15 cellular contexts compared by ENCODE assay signal in genomic region chr4:125703443-125703842, GRCh38.
DNase-seq lines count a peak whose midpoint lies in the region; ATAC-seq and TF ChIP-seq lines count a peak whose summit lies in the region.
"Had no signal": no experiment of that assay in that cellular context is flagged by ENCODE, and none has a peak within 500 bp of the region (broad histone marks: within the 10 kb centered on the region; RNA-seq: fewer than 3 reads in every experiment).

No MANE protein-coding gene starts in this region.

- H3K4me1 Mint-ChIP-seq in natural killer cell treated with Interleukin-12 subunit alpha and Interleukin-12 subunit beta and Interleukin-15 and Interleukin-18, amount 100 ng/mL, for 72 hours (ENCODE audit: low read depth in 2 of 2), result no peaks in the 10 kb centered on the region
- H3K4me1 Mint-ChIP-seq: activated naive CD8-positive, alpha-beta T cell treated with anti-CD3 and anti-CD28 coated beads for 36 hours; stimulated activated memory B cell treated with anti-CD40 and anti-IgM and Interleukin-4, amounts not matched to agents 10 μg/mL and 1 μg/mL and 100 μg/mL, for 72 hours had no signal

- no peak overlapping the region for H2BK5ac ChIP-seq in neuronal stem cell (ENCODE audit: low read length)

- intact Hi-C loops in PC-3 (cut with micrococcal nuclease), result no loop called here

- no peaks in the 10 kb centered on the region for H3K9me2 ChIP-seq in PC-3 (replicated peaks; ENCODE audit: low read length)

- H3K4me1 ChIP-seq in PC-3 (ENCODE audit: insufficient read depth, low read length) (no peaks in the 10 kb centered on the region), neuronal stem cell (ENCODE audit: control insufficient read depth in 2 of 2, insufficient read depth in 1 of 2, low read depth in 1 of 2, low read length in 2 of 2) (peaks cover 0 to 2% of the 10 kb centered on the region in 2 donors)
- H3K4me1 ChIP-seq: uterus had no signal

- DNase-seq in ELR (ENCODE audit: low read depth) (peak; percentile 63), PC-3 (peak; percentile 29), fibroblast of gingiva (ENCODE audit: low read depth) (peak; percentile 33), neuronal stem cell (ENCODE audit: low spot score) (no peak)
- no peak for DNase-seq in natural killer cell treated with Interleukin-12 subunit alpha and Interleukin-12 subunit beta and Interleukin-15 and Interleukin-18, amount 100 ng/mL, for 72 hours (ENCODE audit: low spot score)
- DNase-seq: activated naive CD8-positive, alpha-beta T cell treated with anti-CD3 and anti-CD28 coated beads for 36 hours; islet precursor cell; MM.1S; stimulated activated CD4-positive, alpha-beta T cell treated with anti-CD3 and anti-CD28 coated beads, Interleukin-4, amount 100 ng/mL, for 4 hours; uterus had no signal

- no peak overlapping the region for H2BK12ac ChIP-seq in neuronal stem cell (ENCODE audit: low read length)

- POLR2A ChIA-PET in PC-3 (lab: Charles Lee; ENCODE audit: unreplicated experiment), result no interaction called here

- no peak overlapping the region for H4K8ac ChIP-seq in neuronal stem cell (ENCODE audit: low read depth, low read length)

- no peaks in the 10 kb centered on the region for H3K27me3 ChIP-seq in PC-3 (ENCODE audit: low read length)
- H3K27me3 ChIP-seq in neuronal stem cell (ENCODE audit: control insufficient read depth in 3 of 3, insufficient read depth in 3 of 3, low read depth in 1 of 3, low read length in 3 of 3), result no peaks in the 10 kb centered on the region

- no TSS peak for BruUV-seq in PC-3 (replicated peaks; lab: Mats Ljungman, UMichigan)

- no CpG with 5 or more reads among the region's 1 CpG for whole genome bisulfite sequencing in neuronal stem cell (ENCODE audit: extremely low coverage in 2 of 2, insufficient read length in 2 of 2, insufficient replicate concordance in 1 of 2), 2 donors

- no peaks in the 10 kb centered on the region for H3K79me1 ChIP-seq in neuronal stem cell (ENCODE audit: low read depth, low read length)

- no peaks in the 10 kb centered on the region for H3K9me3 Mint-ChIP-seq in natural killer cell treated with Interleukin-12 subunit alpha and Interleukin-12 subunit beta and Interleukin-15 and Interleukin-18, amount 100 ng/mL, for 72 hours
- H3K9me3 Mint-ChIP-seq: activated naive CD8-positive, alpha-beta T cell treated with anti-CD3 and anti-CD28 coated beads for 36 hours; stimulated activated memory B cell treated with anti-CD40 and anti-IgM and Interleukin-4, amounts not matched to agents 10 μg/mL and 1 μg/mL and 100 μg/mL, for 72 hours had no signal

- H3K18ac ChIP-seq in neuronal stem cell (ENCODE audit: low read length), result no peak overlapping the region

- H3K27ac ChIP-seq in PC-3 (ENCODE audit: low read length), result no peak overlapping the region
- no peak overlapping the region for H3K27ac ChIP-seq in neuronal stem cell (replicated peaks; ENCODE audit: low read length)
- H3K27ac ChIP-seq: uterus had no signal

- no peaks in the 10 kb centered on the region for H3K36me3 ChIP-seq in PC-3 (ENCODE audit: low read depth, low read length)
- no peaks in the 10 kb centered on the region for H3K36me3 ChIP-seq in neuronal stem cell (replicated peaks in 1 of 2; ENCODE audit: control insufficient read depth in 2 of 2, insufficient read depth in 2 of 2, low read length in 2 of 2)
- H3K36me3 ChIP-seq: uterus had no signal

- H3K14ac ChIP-seq in neuronal stem cell (ENCODE audit: low read length), result no peak overlapping the region

- H2AFZ ChIP-seq in PC-3 (ENCODE audit: low read length) (no peak overlapping the region), neuronal stem cell (ENCODE audit: low read length) (peak overlapping the region; percentile 62)

- no peak overlapping the region for H2BK120ac ChIP-seq in neuronal stem cell (ENCODE audit: low read depth, low read length)

- no peak overlapping the region for H3K27ac Mint-ChIP-seq in natural killer cell treated with Interleukin-12 subunit alpha and Interleukin-12 subunit beta and Interleukin-15 and Interleukin-18, amount 100 ng/mL, for 72 hours
- H3K27ac Mint-ChIP-seq: activated naive CD8-positive, alpha-beta T cell treated with anti-CD3 and anti-CD28 coated beads for 36 hours; stimulated activated memory B cell treated with anti-CD40 and anti-IgM and Interleukin-4, amounts not matched to agents 10 μg/mL and 1 μg/mL and 100 μg/mL, for 72 hours had no signal

- no peak overlapping the region for H3K4me2 ChIP-seq in PC-3 (ENCODE audit: low read length)
- H3K4me2 ChIP-seq in neuronal stem cell (ENCODE audit: insufficient read depth, low read length, poor library complexity, severe bottlenecking), result no peak overlapping the region

- no peaks in the 10 kb centered on the region for H3K36me3 Mint-ChIP-seq in natural killer cell treated with Interleukin-12 subunit alpha and Interleukin-12 subunit beta and Interleukin-15 and Interleukin-18, amount 100 ng/mL, for 72 hours
- H3K36me3 Mint-ChIP-seq: activated naive CD8-positive, alpha-beta T cell treated with anti-CD3 and anti-CD28 coated beads for 36 hours; stimulated activated memory B cell treated with anti-CD40 and anti-IgM and Interleukin-4, amounts not matched to agents 10 μg/mL and 1 μg/mL and 100 μg/mL, for 72 hours had no signal

- no peak overlapping the region for H3K9ac ChIP-seq in PC-3 (ENCODE audit: low read length)
- H3K9ac ChIP-seq in neuronal stem cell (ENCODE audit: low read depth, low read length, poor library complexity), result no peak overlapping the region

- H3K27me3 Mint-ChIP-seq in natural killer cell treated with Interleukin-12 subunit alpha and Interleukin-12 subunit beta and Interleukin-15 and Interleukin-18, amount 100 ng/mL, for 72 hours, result peaks cover 0 to 2% of the 10 kb centered on the region in 2 donors
- H3K27me3 Mint-ChIP-seq: activated naive CD8-positive, alpha-beta T cell treated with anti-CD3 and anti-CD28 coated beads for 36 hours; stimulated activated memory B cell treated with anti-CD40 and anti-IgM and Interleukin-4, amounts not matched to agents 10 μg/mL and 1 μg/mL and 100 μg/mL, for 72 hours had no signal

- H4K20me1 ChIP-seq in PC-3 (ENCODE audit: low read length), result no peaks in the 10 kb centered on the region

- H3K4me3 ChIP-seq in PC-3 (ENCODE audit: low read length), result no peak overlapping the region
- H3K4me3 ChIP-seq in neuronal stem cell (ENCODE audit: low read length in 2 of 2), result no peak overlapping the region
- H3K4me3 ChIP-seq: uterus had no signal

- no peak overlapping the region for H3K23ac ChIP-seq in neuronal stem cell (ENCODE audit: low read depth, low read length, poor library complexity)

- H2AK5ac ChIP-seq in neuronal stem cell (ENCODE audit: low read depth, low read length), result no peak overlapping the region

- H2BK15ac ChIP-seq in neuronal stem cell (ENCODE audit: low read length), result no peak overlapping the region

- H3K9me3 ChIP-seq in PC-3 (ENCODE audit: low read length), result no peaks in the 10 kb centered on the region
- H3K9me3 ChIP-seq in neuronal stem cell (replicated peaks in 1 of 2; ENCODE audit: control insufficient read depth in 2 of 2, insufficient read depth in 1 of 2, low read depth in 1 of 2, low read length in 2 of 2), result no peaks in the 10 kb centered on the region
- H3K9me3 ChIP-seq: uterus had no signal

- no peak for TF ChIP-seq CTCF in PC-3 (conservative IDR thresholded peaks at IDR 0.05; ENCODE audit: low read depth, low read length)

- H3F3A ChIP-seq in PC-3 (ENCODE audit: low read length, unreplicated experiment), result no peaks in the 10 kb centered on the region

- H3K4ac ChIP-seq in neuronal stem cell (ENCODE audit: low read length), result no peak overlapping the region

- ATAC-seq in PC-3 (peak; percentile 64), HG03520 (IDR thresholded peaks at IDR 0.05; ENCODE audit: unreplicated experiment) (no peak), GM18870 (IDR thresholded peaks at IDR 0.05; ENCODE audit: unreplicated experiment) (no peak), HG03135 (IDR thresholded peaks at IDR 0.05; ENCODE audit: unreplicated experiment) (no peak)
- ATAC-seq in natural killer cell treated with Interleukin-12 subunit alpha and Interleukin-12 subunit beta and Interleukin-15 and Interleukin-18, amount 100 ng/mL, for 72 hours, result no peak
- ATAC-seq: activated CD4-positive, CD25-positive, alpha-beta regulatory T cell treated with anti-CD3 and anti-CD28 coated beads, Interleukin-2, amount 50 U/mL, for 24 hours; stimulated activated memory B cell treated with anti-CD40 and anti-IgM and Interleukin-4, amounts not matched to agents 10 μg/mL and 1 μg/mL and 100 μg/mL, for 72 hours had no signal

- no peaks in the 10 kb centered on the region for H3K79me2 ChIP-seq in PC-3 (ENCODE audit: low read length)

- H3K4me3 Mint-ChIP-seq in natural killer cell treated with Interleukin-12 subunit alpha and Interleukin-12 subunit beta and Interleukin-15 and Interleukin-18, amount 100 ng/mL, for 72 hours, result no peak overlapping the region
- H3K4me3 Mint-ChIP-seq: activated naive CD8-positive, alpha-beta T cell treated with anti-CD3 and anti-CD28 coated beads for 36 hours; stimulated activated memory B cell treated with anti-CD40 and anti-IgM and Interleukin-4, amounts not matched to agents 10 μg/mL and 1 μg/mL and 100 μg/mL, for 72 hours had no signal

- no peak overlapping the region for H4K91ac ChIP-seq in neuronal stem cell (ENCODE audit: low read depth, low read length, poor library complexity)

- CTCF ChIA-PET in PC-3 (lab: Charles Lee), result no interaction called here

Comparison
In these comparisons a context has a peak if more than half of its experiments do, and no peak if none do; other contexts are left out.
1. DNase-seq: peak in ELR (single experiment), PC-3 (single experiment) and fibroblast of gingiva (single experiment); none in neuronal stem cell (single experiment) and natural killer cell treated with Interleukin-12 subunit alpha and Interleukin-12 subunit beta and Interleukin-15 and Interleukin-18, amount 100 ng/mL, for 72 hours (single experiment).